11 cellular contexts compared by ENCODE assay signal in genomic region chr1:183932412-183932811, GRCh38.
DNase-seq lines count a peak whose midpoint lies in the region; ATAC-seq lines count a peak whose summit lies in the region.
"Had no signal": no experiment of that assay in that cellular context is flagged by ENCODE, and none has a peak within 500 bp of the region (broad histone marks: within the 10 kb centered on the region; RNA-seq: fewer than 3 reads in every experiment).

No MANE protein-coding gene starts in this region.

- H3K4me1 ChIP-seq in Karpas-422 (ENCODE audit: low read length): no peaks in the 10 kb centered on the region

- no peaks in the 10 kb centered on the region for H3K9me2 ChIP-seq in Karpas-422 (replicated peaks; ENCODE audit: insufficient read depth, low read length)

- H4K20me1 ChIP-seq in Karpas-422 (ENCODE audit: insufficient read depth, low read depth, low read length): no peaks in the 10 kb centered on the region

- H3K9me3 ChIP-seq in Karpas-422 (ENCODE audit: low read length): no peaks in the 10 kb centered on the region

- no peak overlapping the region for H3K27ac ChIP-seq in Karpas-422 (ENCODE audit: low read length)

- ATAC-seq in HG02981 (IDR thresholded peaks at IDR 0.05; ENCODE audit: unreplicated experiment): no peak
- ATAC-seq: activated naive CD8-positive, alpha-beta T cell treated with anti-CD3 and anti-CD28 coated beads, Interleukin-2, amount 50 U/mL, for 24 hours had no signal

- no peak overlapping the region for H3K4me2 ChIP-seq in Karpas-422 (ENCODE audit: low read depth, low read length, poor library complexity, severe bottlenecking)

- H2AFZ ChIP-seq in Karpas-422 (ENCODE audit: low read length): no peak overlapping the region

- no peaks in the 10 kb centered on the region for H3K36me3 ChIP-seq in Karpas-422 (ENCODE audit: insufficient read depth, low read length)

- no peaks in the 10 kb centered on the region for H3K27me3 ChIP-seq in Karpas-422 (ENCODE audit: low read length)

- H3K9ac ChIP-seq in Karpas-422 (ENCODE audit: low read length): no peak overlapping the region

- H3K4me3 ChIP-seq in skeletal muscle cell (ENCODE audit: low read depth, low read length): no peak overlapping the region
- no peak overlapping the region for H3K4me3 ChIP-seq in Karpas-422 (ENCODE audit: low read length)

- H3K79me2 ChIP-seq in Karpas-422 (ENCODE audit: low read length): no peaks in the 10 kb centered on the region

- DNase-seq in GM04504 (ENCODE audit: low read depth) (peak; percentile 46), cerebellar nuclear complex (lab: John Stamatoyannopoulos, UW) (peak; percentile 18 to 50), inferior parietal cortex (ENCODE audit: extremely low spot score) (peak; percentile 81), skeletal muscle cell (ENCODE audit: low read depth) (peak; percentile 83), NCI-H345 treated with DMSO at 0.1 percent for 48 hours (lab: John Stamatoyannopoulos, UW; ENCODE audit: unreplicated experiment) (no peak), Karpas-422 (no peak), NCI-H526 treated with DMSO at 0.1 percent for 48 hours (lab: John Stamatoyannopoulos, UW) (no peak)
- DNase-seq: activated naive CD8-positive, alpha-beta T cell treated with anti-CD3 and anti-CD28 coated beads, Interleukin-2, amount 50 U/mL, for 24 hours; DMS79; nephron progenitor cell had no signal

Comparison
In these comparisons a context has a peak if more than half of its experiments do, and no peak if none do; other contexts are left out.
1. DNase-seq: peak in GM04504 (single experiment), cerebellar nuclear complex (2 of 2), inferior parietal cortex (single experiment) and skeletal muscle cell (single experiment); none in NCI-H345 treated with DMSO at 0.1 percent for 48 hours (single experiment), Karpas-422 (single experiment) and NCI-H526 treated with DMSO at 0.1 percent for 48 hours (single experiment).